1 cellular context compared by ENCODE assay signal in the genomic region with DNA sequence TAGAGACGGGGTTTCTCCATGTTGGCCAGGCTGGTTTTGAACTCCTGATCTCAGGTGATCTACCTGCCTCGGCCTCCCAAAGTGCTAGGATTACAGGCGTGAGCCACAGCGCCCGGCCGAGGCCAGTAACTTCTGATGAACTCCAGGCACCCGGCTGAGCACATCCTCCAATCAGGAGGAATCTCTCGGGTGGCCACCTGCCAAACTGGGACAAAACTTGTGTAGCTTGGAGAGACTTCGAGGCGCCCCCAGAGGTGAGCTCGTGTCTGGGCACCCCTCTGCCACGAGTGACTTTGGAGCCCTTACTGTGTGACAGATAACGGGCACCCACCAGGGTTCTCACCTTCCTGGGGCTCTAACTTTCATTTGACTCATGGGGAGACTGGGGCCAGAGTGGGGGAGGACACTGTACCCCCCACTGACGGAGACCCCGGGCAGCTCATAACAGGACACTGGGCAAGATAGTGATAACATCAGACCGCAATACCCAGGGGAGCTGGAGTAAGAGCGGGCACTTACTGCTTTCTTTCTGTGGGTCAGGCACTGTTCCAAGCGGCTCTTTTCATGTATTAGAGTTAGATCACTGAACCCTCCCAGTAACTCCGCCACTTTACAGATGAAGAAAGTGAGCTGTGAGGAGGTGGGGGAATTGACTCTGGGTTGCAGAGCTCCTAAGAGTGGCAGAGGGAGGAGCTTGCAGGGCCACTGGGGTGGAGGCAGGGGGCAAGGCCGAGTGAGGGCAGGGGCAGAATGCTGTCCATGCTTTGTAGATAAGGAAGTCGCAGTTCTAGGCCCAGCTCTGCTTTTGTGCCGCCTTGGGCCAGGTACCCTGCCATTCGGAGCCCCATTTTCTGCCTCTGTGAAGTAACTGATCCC.
TF ChIP-seq lines count a peak whose summit lies in the region.

No MANE protein-coding gene starts in this region.

TF ChIP-seq in GM12878, 131 proteins besides CTCF, POLR2A, EP300 and RAD21:
- TF ChIP-seq DPF2 (IDR thresholded peaks at IDR 0.05) (0 out of 2 replicates have a peak, but pooled peaks have one; percentile 50), MEF2A (IDR thresholded peaks at IDR 0.05; ENCODE audit: insufficient read depth, low read depth, low read length) (no peak), GATAD2B (conservative IDR thresholded peaks at IDR 0.05; ENCODE audit: low read depth) (0 out of 2 replicates have a peak, but pooled peaks have one; percentile 46), SREBF1 (IDR thresholded peaks at IDR 0.05; ENCODE audit: low read length) (no peak), MEF2B (IDR thresholded peaks at IDR 0.05; ENCODE audit: partially characterized antibody, poor library complexity, severe bottlenecking) (peak; percentile 64), MYB (IDR thresholded peaks at IDR 0.05; ENCODE audit: borderline replicate concordance, low read depth, low read length) (no peak), IKZF1 (conservative IDR thresholded peaks at IDR 0.05) (peak; percentile 57)
TF ChIP-seq in GM12878: peak in this region for 4.
